In the genomic region with DNA sequence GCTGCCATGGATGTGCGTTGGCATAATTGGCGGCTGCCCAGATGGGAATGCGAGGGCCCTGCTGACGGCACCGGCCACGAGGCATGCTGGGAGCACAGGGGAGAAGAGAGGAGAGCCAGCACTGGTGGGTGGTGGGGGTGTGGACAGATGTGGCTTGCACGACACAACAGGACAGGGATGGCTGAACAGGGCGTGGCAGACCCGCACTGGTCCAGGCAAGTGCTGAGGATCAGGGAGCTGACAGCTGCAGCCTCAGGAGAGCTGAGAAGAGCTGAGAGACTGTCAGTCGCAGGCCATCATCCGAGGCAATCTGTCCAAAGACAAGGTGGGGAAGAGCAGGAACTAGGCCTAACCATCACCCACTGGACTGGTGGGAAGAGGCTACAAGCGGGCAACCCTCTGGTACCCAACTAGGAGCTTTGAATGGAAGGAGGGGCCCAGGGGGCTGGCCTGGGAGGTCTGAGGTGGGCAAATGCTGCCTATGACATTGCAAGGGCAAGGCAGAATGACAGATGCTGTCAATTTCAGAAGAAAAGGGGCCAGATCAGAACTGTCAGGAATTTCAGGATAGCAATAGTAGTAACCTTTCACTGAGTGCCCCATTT, we compare ENCODE assay signal across 10 cellular contexts. TPM values are rescaled to one million over a fixed set of nuclear protein-coding genes. Genes with fewer than 3 reads are reported as not detected.
DNase-seq lines count a peak whose midpoint lies in the region; ATAC-seq and TF ChIP-seq lines count a peak whose summit lies in the region.
"Had no signal": no experiment of that assay in that cellular context is flagged by ENCODE, and none has a peak within 500 bp of the region (broad histone marks: within the 10 kb centered on the region; RNA-seq: fewer than 3 reads in every experiment).

No MANE protein-coding gene starts in this region.

- H3K79me2 ChIP-seq in PC-3 (ENCODE audit: low read length) = peaks cover 75% of the 10 kb centered on the region

- no TSS peak for BruUV-seq in PC-3 (replicated peaks; lab: Mats Ljungman, UMichigan)

- no peaks in the 10 kb centered on the region for H3K9me2 ChIP-seq in PC-3 (replicated peaks; ENCODE audit: low read length)

- peaks cover 24% of the 10 kb centered on the region for H4K20me1 ChIP-seq in PC-3 (ENCODE audit: low read length)

- H3K4me3 ChIP-seq in PC-3 (ENCODE audit: low read length) = peak overlapping the region; percentile 96
- H3K4me3 ChIP-seq in esophagus (ENCODE audit: low read depth in 1 of 2, low read length in 2 of 2) = no peak overlapping the region

- H3K9ac ChIP-seq in PC-3 (ENCODE audit: low read length) = peak overlapping the region; percentile 95; the same call in 1 of the 2 replicates

- H3K4me1 ChIP-seq in PC-3 (ENCODE audit: insufficient read depth, low read length) (peaks cover 64% of the 10 kb centered on the region), esophagus (ENCODE audit: control insufficient read depth in 2 of 2, insufficient read depth in 2 of 2, low read length in 1 of 2) (peaks cover 11 to 49% of the 10 kb centered on the region in 2 donors)

- no peak overlapping the region for H2AFZ ChIP-seq in PC-3 (ENCODE audit: low read length)

- intact Hi-C loops in PC-3 (cut with micrococcal nuclease) (loop anchor here (10.0 kb wide), 1 partner anchor 87 kb away; a partner anchor contains a TSS), posterior cingulate gyrus (cut with DNase I) (no loop called here)

- peak; percentile 23 for DNase-seq in NCI-H2171 treated with DMSO at 0.1 percent for 48 hours (lab: John Stamatoyannopoulos, UW)
- DNase-seq in NCI-H2171 (lab: John Stamatoyannopoulos, UW) = no peak
- DNase-seq in PC-3 = no peak
- DNase-seq in posterior cingulate gyrus = peak in 7 of 10 donors; percentile 54 to 95 (median 70)
- DNase-seq in HK-2 (ENCODE audit: unreplicated experiment) = no peak
- no peak for DNase-seq in H4 (ENCODE audit: low spot score)
- DNase-seq: 8988T; activated CD4-positive, alpha-beta T cell treated with anti-CD3 and anti-CD28 coated beads, Interleukin-2, amount 50 U/mL, for 48 hours had no signal

- H3K4me2 ChIP-seq in PC-3 (ENCODE audit: low read length) = peak overlapping the region; percentile 99

- peaks cover 10% of the 10 kb centered on the region; the same call in 1 of the 2 replicates for H3K36me3 ChIP-seq in PC-3 (ENCODE audit: low read depth, low read length)
- peaks cover 6 to 25% of the 10 kb centered on the region in 2 donors for H3K36me3 ChIP-seq in esophagus (ENCODE audit: control insufficient read depth in 2 of 2, insufficient read depth in 2 of 2, low read length in 1 of 2)

- no peaks in the 10 kb centered on the region for H3F3A ChIP-seq in PC-3 (ENCODE audit: low read length, unreplicated experiment)

- H3K9me3 ChIP-seq in PC-3 (ENCODE audit: low read length) = no peaks in the 10 kb centered on the region
- H3K9me3 ChIP-seq in esophagus (ENCODE audit: control insufficient read depth in 2 of 2, insufficient read depth in 1 of 2, low read depth in 1 of 2, low read length in 1 of 2) = peaks cover 0 to 1% of the 10 kb centered on the region in 2 donors

- 61 to 64% methylated on average over 12 of the region's 12 CpGs for WGBS in esophagus, 2 donors

- H3K27me3 ChIP-seq in PC-3 (ENCODE audit: low read length) (no peaks in the 10 kb centered on the region), esophagus (ENCODE audit: control insufficient read depth in 1 of 2, insufficient read depth in 2 of 2, low read length in 2 of 2) (no peaks in the 10 kb centered on the region)

- ATAC-seq in PC-3 = no peak
- ATAC-seq in GM19452 (IDR thresholded peaks at IDR 0.05; ENCODE audit: unreplicated experiment) = no peak

- POLR2A ChIA-PET in PC-3 (lab: Charles Lee; ENCODE audit: unreplicated experiment) = no interaction called here

- no peak for TF ChIP-seq CTCF in PC-3 (conservative IDR thresholded peaks at IDR 0.05; ENCODE audit: low read depth, low read length)

- CTCF ChIA-PET in PC-3 (lab: Charles Lee) = no interaction called here

- H3K27ac ChIP-seq in PC-3 (ENCODE audit: low read length) (no peak overlapping the region), esophagus (ENCODE audit: low read depth in 2 of 2, low read length in 1 of 2) (peak overlapping the region; percentile 8 to 57)

RNA-seq across cellular contexts. Expression of a gene that starts 2.4 kb away (rescaled TPM):
- 27.0 and 28.8 TPM in 2 replicates for total RNA-seq in PC-3 (2014; rRNA removed)
- 1 to 10 TPM; 4.7 to 6.6 TPM for polyA plus RNA-seq in esophagus
- total RNA-seq in H4 (2014; rRNA removed; shearing (Covaris generic)) = 5.7 and 12.4 TPM in 2 replicates

RNA-seq across cellular contexts. Expression of a gene that starts 2.4 kb away (rescaled TPM):
- total RNA-seq in PC-3 (2014; rRNA removed) = 7.8 and 12.2 TPM in 2 replicates
- polyA plus RNA-seq in esophagus = 10 to 100 TPM in 1 of 2 donors, 1 to 10 TPM in 1; 8.1 to 13.8 TPM
- 2.3 and 2.6 TPM in 2 replicates for total RNA-seq in H4 (2014; rRNA removed; shearing (Covaris generic))

Comparison
In these comparisons a context has a peak if more than half of its experiments do, and no peak if none do; other contexts are left out.
1. DNase-seq: peak in NCI-H2171 treated with DMSO at 0.1 percent for 48 hours (single experiment) and posterior cingulate gyrus (7 of 10); none in NCI-H2171 (single experiment), PC-3 (single experiment), HK-2 (single experiment) and H4 (single experiment).